ENCODE assay signal across 7 cellular contexts in genomic region chrX:153252378-153253129, GRCh38.
DNase-seq lines count a peak whose midpoint lies in the region; ATAC-seq, FAIRE-seq and TF ChIP-seq lines count a peak whose summit lies in the region.
"Not testable (repeated sequence)": the region's sequence is repeated elsewhere in the genome, so short reads cannot be mapped to it uniquely, and the experiment has no call there.

No MANE protein-coding gene starts in this region.

- not testable (repeated sequence) for H3K4me1 ChIP-seq in BE2C; HCT116 (ENCODE audit: control insufficient read depth in 1 of 2, insufficient read depth in 2 of 2, low read length in 2 of 2); K562 (replicated peaks in 1 of 2; ENCODE audit: control insufficient read depth in 2 of 2, insufficient read depth in 2 of 2, low read length in 2 of 2)

- not testable (repeated sequence) for H3K9me3 Mint-ChIP-seq in osteocyte (ENCODE audit: unreplicated experiment)

- not testable (repeated sequence) for H3K9me3 ChIP-seq in BE2C; HCT116 (ENCODE audit: control insufficient read depth in 1 of 2, insufficient read depth in 1 of 2, low read depth in 1 of 2, low read length in 2 of 2); K562 (replicated peaks; ENCODE audit: control insufficient read depth, insufficient read depth, low read depth, low read length)

- CTCF ChIA-PET in HCT116 (lab: Charles Lee); K562 (lab: Yijun Ruan, JAX; ENCODE audit: low intra/inter-chr PET ratio): not testable (repeated sequence)

- not testable (repeated sequence) for TF ChIP-seq CTCF in BE2C (IDR thresholded peaks at IDR 0.05; ENCODE audit: low read depth, low read length); HCT116 (IDR thresholded peaks at IDR 0.05 in 2 of 3, conservative IDR thresholded peaks at IDR 0.05 in 1 of 3; ENCODE audit: borderline replicate concordance in 1 of 3, insufficient read depth in 1 of 3, low read depth in 2 of 3, low read length in 2 of 3); K562 (IDR thresholded peaks at IDR 0.05 in 2 of 3, conservative IDR thresholded peaks at IDR 0.05 in 1 of 3; ENCODE audit: insufficient read depth in 2 of 3, low read depth in 1 of 3, low read length in 3 of 3); osteocyte (IDR thresholded peaks at IDR 0.05)

- peak; percentile 7 for DNase-seq in BE2C
- DNase-seq in HCT116 (ENCODE audit: low read depth, low spot score); K562 (ENCODE audit: extremely low read depth in 1 of 4, low spot score in 3 of 4): not testable (repeated sequence)
- DNase-seq in activated CD4-positive, CD25-positive, alpha-beta regulatory T cell treated with anti-CD3 and anti-CD28 coated beads, Interleukin-2, amount 50 U/mL, for 72 hours: peak; percentile 31
- peak; percentile 83 for DNase-seq in osteocyte (ENCODE audit: extremely low spot score, unreplicated experiment)
- peak; percentile 21 for DNase-seq in stimulated activated CD8-positive, alpha-beta memory T cell treated with anti-CD3 and anti-CD28 coated beads, Interleukin-4, amount 100 ng/mL, for 48 hours

- not testable (repeated sequence) for H3K27me3 ChIP-seq in BE2C; HCT116 (ENCODE audit: insufficient read depth, low read length); K562 (ENCODE audit: control insufficient read depth in 2 of 2, insufficient read depth in 2 of 2, low read length in 2 of 2)

- not testable (repeated sequence) for BruUV-seq in HCT116 (replicated peaks; lab: Mats Ljungman, UMichigan); K562 (replicated peaks; lab: Mats Ljungman, UMichigan)

- intact Hi-C loops in HCT116 (cut with micrococcal nuclease); K562 (cut with micrococcal nuclease): not testable (repeated sequence)

- peak; percentile 69 for ATAC-seq in HCT116
- peak; percentile 99 for ATAC-seq in K562
- ATAC-seq in esophagus mucosa: peak; percentile 37

- not testable (repeated sequence) for H3K36me3 ChIP-seq in BE2C; HCT116 (ENCODE audit: control insufficient read depth in 1 of 2, insufficient read depth in 2 of 2, low read length in 2 of 2); K562 (ENCODE audit: control insufficient read depth, insufficient read depth, low read length)

- RAD21 ChIA-PET in HCT116 (lab: Charles Lee; ENCODE audit: low non-redundant PET in 1 of 2, low total read pairs in 2 of 2, uncharacterized antibody in 2 of 2, unreplicated experiment in 2 of 2): not testable (repeated sequence)

- not testable (repeated sequence) for H3K79me2 ChIP-seq in HCT116 (ENCODE audit: insufficient read depth, low read length); K562 (ENCODE audit: control insufficient read depth, insufficient read depth, low read length)

- H3K4me2 ChIP-seq in HCT116 (ENCODE audit: low read length); K562 (ENCODE audit: insufficient read depth, low read length): not testable (repeated sequence)

- H3K27me3 Mint-ChIP-seq in osteocyte (ENCODE audit: unreplicated experiment): not testable (repeated sequence)

- not testable (repeated sequence) for H3K4me1 Mint-ChIP-seq in osteocyte (ENCODE audit: unreplicated experiment)

- not testable (repeated sequence) for TF ChIP-seq RAD21 in HCT116 (IDR thresholded peaks at IDR 0.05; ENCODE audit: low read depth); K562 (CRISPR knock-in tag; conservative IDR thresholded peaks at IDR 0.05 in 1 of 2, IDR thresholded peaks at IDR 0.05 in 1 of 2)

- not testable (repeated sequence) for H3K27ac ChIP-seq in HCT116 (ENCODE audit: low read depth, low read length); K562 (ENCODE audit: extremely low read depth, low read depth, low read length)

- in situ Hi-C loops in K562 (cut with MboI): loop anchor here (10.0 to 25.0 kb wide), 2 partner anchors 98 to 290 kb away; no protein-coding TSS in a partner anchor

- no CpG with 5 or more reads among the region's 20 CpGs for WGBS in K562 (ENCODE audit: insufficient coverage, low coverage, missing lambda C conversion rate)

- H4K20me1 ChIP-seq in HCT116 (ENCODE audit: insufficient read depth); K562 (replicated peaks; ENCODE audit: control insufficient read depth, insufficient read depth, low read length): not testable (repeated sequence)

- H3K9me2 ChIP-seq in HCT116 (ENCODE audit: insufficient read depth): not testable (repeated sequence)

- not testable (repeated sequence) for H2AFZ ChIP-seq in HCT116 (ENCODE audit: low read depth, low read length, poor library complexity, severe bottlenecking); K562 (ENCODE audit: low read depth, low read length)

- not testable (repeated sequence) for H3K4me3 Mint-ChIP-seq in osteocyte (ENCODE audit: unreplicated experiment)

- not testable (repeated sequence) for H3K27ac Mint-ChIP-seq in osteocyte (ENCODE audit: unreplicated experiment)

- POLR2A ChIA-PET in HCT116 (lab: Charles Lee); K562 (lab: Yijun Ruan, JAX): not testable (repeated sequence)

- FAIRE-seq in K562 (lab: Jason Lieb, UNC): not testable (repeated sequence)

- not testable (repeated sequence) for H3K4me3 ChIP-seq in BE2C (ENCODE audit: low read depth, low read length); HCT116 (replicated peaks in 1 of 2; ENCODE audit: low read depth in 1 of 2, low read length in 2 of 2); K562

- not testable (repeated sequence) for TF ChIP-seq EP300 in K562 (IDR thresholded peaks at IDR 0.05; ENCODE audit: low read length)

- H3K36me3 Mint-ChIP-seq in osteocyte (ENCODE audit: unreplicated experiment): not testable (repeated sequence)

- TF ChIP-seq POLR2A in HCT116 (IDR thresholded peaks at IDR 0.05; ENCODE audit: borderline replicate concordance, extremely low read depth, insufficient read depth, insufficient read length); K562 (conservative IDR thresholded peaks at IDR 0.05): not testable (repeated sequence)

- not testable (repeated sequence) for H3K9me1 ChIP-seq in K562 (ENCODE audit: control insufficient read depth, insufficient read depth, low read length)

- not testable (repeated sequence) for H3K9ac ChIP-seq in HCT116 (ENCODE audit: low read length); K562 (ENCODE audit: insufficient read depth in 1 of 2, low read depth in 2 of 2, low read length in 2 of 2)

Comparison
In these comparisons a context has a peak if more than half of its experiments do, and no peak if none do; other contexts are left out.
1. ATAC-seq: peak in every context shown above with its lines; median percentile 99 in K562; 69 in HCT116; 37 in esophagus mucosa.